Comparison of ENCODE assay signal across 14 cellular contexts in genomic region chr11:19326499-19326898, GRCh38.
DNase-seq lines count a peak whose midpoint lies in the region; ATAC-seq and TF ChIP-seq lines count a peak whose summit lies in the region.
"Had no signal": no experiment of that assay in that cellular context is flagged by ENCODE, and none has a peak within 500 bp of the region (broad histone marks: within the 10 kb centered on the region; RNA-seq: fewer than 3 reads in every experiment).

No MANE protein-coding gene starts in this region.

- no peak overlapping the region for H3K4me3 Mint-ChIP-seq in activated CD4-positive, alpha-beta T cell treated with anti-CD3 and anti-CD28 coated beads, Interleukin-2, amount 10 ng/mL, durations not matched to agents 7 days and 5 days
- H3K4me3 Mint-ChIP-seq: activated naive CD4-positive, alpha-beta T cell treated with anti-CD3 and anti-CD28 coated beads, Interleukin-2, amount 50 U/mL, for 24 hours had no signal

- H3K4me1 ChIP-seq in mammary epithelial cell (ENCODE audit: insufficient read depth, low read length) (no peaks in the 10 kb centered on the region), mesenchymal stem cell (ENCODE audit: control insufficient read depth, insufficient read depth, low read depth, low read length) (no peaks in the 10 kb centered on the region)
- H3K4me1 ChIP-seq: left lung, vagina had no signal

- H3K27ac ChIP-seq in mammary epithelial cell (ENCODE audit: insufficient read depth, low read depth, low read length) (no peak overlapping the region), mesenchymal stem cell (ENCODE audit: low read length, poor library complexity, severe bottlenecking) (no peak overlapping the region)
- H3K27ac ChIP-seq: left lung, vagina had no signal

- peaks cover 31% of the 10 kb centered on the region for H3K27me3 Mint-ChIP-seq in activated CD4-positive, alpha-beta T cell treated with anti-CD3 and anti-CD28 coated beads, Interleukin-2, amount 10 ng/mL, durations not matched to agents 7 days and 5 days

- no peak overlapping the region for H3K4me3 ChIP-seq in mammary epithelial cell (replicated peaks in 1 of 3; ENCODE audit: insufficient read depth in 1 of 3, low read depth in 2 of 3, low read length in 3 of 3)
- no peak overlapping the region for H3K4me3 ChIP-seq in mesenchymal stem cell (ENCODE audit: insufficient read depth in 1 of 2, low read depth in 1 of 2, low read length in 2 of 2)
- H3K4me3 ChIP-seq: left lung, vagina had no signal

- H4K8ac ChIP-seq in mesenchymal stem cell (ENCODE audit: low read length) = no peak overlapping the region

- dilution Hi-C loops in mammary epithelial cell (cut with HindIII; ENCODE audit: low sequenced_read_pairs) = no loop called here

- H3K9ac ChIP-seq in mammary epithelial cell (ENCODE audit: insufficient read depth, low read length) (no peak overlapping the region), mesenchymal stem cell (ENCODE audit: low read length) (no peak overlapping the region)

- no peak overlapping the region for H2BK5ac ChIP-seq in mesenchymal stem cell (ENCODE audit: low read depth, low read length, poor library complexity, severe bottlenecking)

- peaks cover 8% of the 10 kb centered on the region for H3K27me3 ChIP-seq in mammary epithelial cell (ENCODE audit: insufficient read depth, low read length)
- peaks cover 11 to 41% of the 10 kb centered on the region in 2 experiments for H3K27me3 ChIP-seq in mesenchymal stem cell (ENCODE audit: control insufficient read depth in 1 of 2, insufficient read depth in 1 of 2, low read length in 2 of 2)
- H3K27me3 ChIP-seq: left lung, vagina had no signal

- 45% methylated on average over 1 of the region's 1 CpG for WGBS in mammary epithelial cell (ENCODE audit: low coverage, missing lambda C conversion rate)
- no CpG with 5 or more reads among the region's 1 CpG for WGBS in mesenchymal stem cell

- no peak overlapping the region for H3K4ac ChIP-seq in mesenchymal stem cell (ENCODE audit: low read depth in 1 of 2, low read length in 2 of 2)

- in situ Hi-C loops in mammary epithelial cell (cut with MboI; ENCODE audit: low sequenced_read_pairs in 2 of 2) = loop anchor here in 1 of 2 donors (25.0 kb wide), 1 partner anchor 411 kb away; no protein-coding TSS in a partner anchor

- intact Hi-C loops in mammary epithelial cell (cut with micrococcal nuclease) = loop anchor here (1.0 kb wide), 1 partner anchor 227 kb away; no protein-coding TSS in a partner anchor

- no peak overlapping the region for H2BK120ac ChIP-seq in mesenchymal stem cell (ENCODE audit: low read depth, low read length)

- H3K18ac ChIP-seq in mesenchymal stem cell (ENCODE audit: low read depth in 1 of 2, low read length in 2 of 2) = no peak overlapping the region

- TF ChIP-seq CTCF in LNCAP (IDR thresholded peaks at IDR 0.05) = peak; percentile 34; the same call in 1 of the 2 replicates
- peak; percentile 14 to 36 for TF ChIP-seq CTCF in mammary epithelial cell (conservative IDR thresholded peaks at IDR 0.05 in 1 of 2, IDR thresholded peaks at IDR 0.05 in 1 of 2; ENCODE audit: extremely low read depth in 1 of 2, insufficient read depth in 1 of 2, low read depth in 1 of 2, low read length in 2 of 2)

- no TSS peak for BruUV-seq in mammary epithelial cell (replicated peaks; lab: Mats Ljungman, UMichigan)

- no peak for ATAC-seq in HG03175 (IDR thresholded peaks at IDR 0.05; ENCODE audit: unreplicated experiment)
- ATAC-seq in HG03439 (IDR thresholded peaks at IDR 0.05; ENCODE audit: unreplicated experiment) = no peak
- ATAC-seq: left lung had no signal

- POLR2A ChIA-PET in activated CD4-positive, alpha-beta T cell treated with anti-CD3 and anti-CD28 coated beads, Interleukin-2, amount 10 ng/mL, durations not matched to agents 7 days and 5 days (lab: Charles Lee) = no interaction called here

- H3K79me2 ChIP-seq in mammary epithelial cell (ENCODE audit: insufficient read depth, low read length) = no peaks in the 10 kb centered on the region

- H2BK15ac ChIP-seq in mesenchymal stem cell (ENCODE audit: low read depth, poor library complexity, severe bottlenecking) = no peak overlapping the region

- H3K9me3 Mint-ChIP-seq in activated CD4-positive, alpha-beta T cell treated with anti-CD3 and anti-CD28 coated beads, Interleukin-2, amount 10 ng/mL, durations not matched to agents 7 days and 5 days = no peaks in the 10 kb centered on the region

- H2AFZ ChIP-seq in mammary epithelial cell (ENCODE audit: low read depth, low read length) = no peak overlapping the region
- H2AFZ ChIP-seq in mesenchymal stem cell (ENCODE audit: low read depth, low read length) = no peak overlapping the region

- no peaks in the 10 kb centered on the region for H3K36me3 Mint-ChIP-seq in activated CD4-positive, alpha-beta T cell treated with anti-CD3 and anti-CD28 coated beads, Interleukin-2, amount 10 ng/mL, durations not matched to agents 7 days and 5 days (ENCODE audit: low read depth)
- H3K36me3 Mint-ChIP-seq: activated naive CD4-positive, alpha-beta T cell treated with anti-CD3 and anti-CD28 coated beads, Interleukin-2, amount 50 U/mL, for 24 hours had no signal

- H3K9me3 ChIP-seq in mammary epithelial cell (replicated peaks; ENCODE audit: insufficient read depth, low read length) (no peaks in the 10 kb centered on the region), mesenchymal stem cell (ENCODE audit: control insufficient read depth, low read length) (no peaks in the 10 kb centered on the region)
- H3K9me3 ChIP-seq: left lung, vagina had no signal

- H3K36me3 ChIP-seq in mammary epithelial cell (ENCODE audit: insufficient read depth, low read length) (no peaks in the 10 kb centered on the region), mesenchymal stem cell (ENCODE audit: control insufficient read depth in 1 of 2, insufficient read depth in 2 of 2, low read depth in 1 of 2, low read length in 2 of 2) (no peaks in the 10 kb centered on the region)
- H3K36me3 ChIP-seq: left lung, vagina had no signal

- H3K27ac Mint-ChIP-seq in activated CD4-positive, alpha-beta T cell treated with anti-CD3 and anti-CD28 coated beads, Interleukin-2, amount 10 ng/mL, durations not matched to agents 7 days and 5 days = no peak overlapping the region
- H3K27ac Mint-ChIP-seq: activated naive CD4-positive, alpha-beta T cell treated with anti-CD3 and anti-CD28 coated beads, Interleukin-2, amount 50 U/mL, for 24 hours had no signal

- H3K4me2 ChIP-seq in mammary epithelial cell (ENCODE audit: insufficient read depth, low read depth, low read length) = no peak overlapping the region
- H3K4me2 ChIP-seq in mesenchymal stem cell (ENCODE audit: low read length, poor library complexity, severe bottlenecking) = no peak overlapping the region

- CTCF ChIA-PET in mammary epithelial cell (lab: Charles Lee; ENCODE audit: low non-redundant PET) = interaction anchor here (0.6 to 1.0 kb wide), 7 partner anchors 67 to 456 kb away, joined by 3 to 10 read pairs (median 5); no protein-coding TSS in a partner anchor
- CTCF ChIA-PET in activated CD4-positive, alpha-beta T cell treated with anti-CD3 and anti-CD28 coated beads, Interleukin-2, amount 10 ng/mL, durations not matched to agents 7 days and 5 days (lab: Charles Lee) = no interaction called here

- H2BK12ac ChIP-seq in mesenchymal stem cell (ENCODE audit: low read length in 2 of 2) = no peak overlapping the region

- no peaks in the 10 kb centered on the region for H4K20me1 ChIP-seq in mammary epithelial cell (ENCODE audit: insufficient read depth, low read length)

- H3K23ac ChIP-seq in mesenchymal stem cell (ENCODE audit: low read length in 2 of 2) = no peak overlapping the region

- no peaks in the 10 kb centered on the region for H3K79me1 ChIP-seq in mesenchymal stem cell (replicated peaks; ENCODE audit: low read length, poor library complexity, severe bottlenecking)

- H3K4me1 Mint-ChIP-seq in activated CD4-positive, alpha-beta T cell treated with anti-CD3 and anti-CD28 coated beads, Interleukin-2, amount 10 ng/mL, durations not matched to agents 7 days and 5 days = no peaks in the 10 kb centered on the region
- H3K4me1 Mint-ChIP-seq: activated naive CD4-positive, alpha-beta T cell treated with anti-CD3 and anti-CD28 coated beads, Interleukin-2, amount 50 U/mL, for 24 hours had no signal

- no peak overlapping the region for H2AK5ac ChIP-seq in mesenchymal stem cell (ENCODE audit: low read length, severe bottlenecking)

- no peak overlapping the region for H4K91ac ChIP-seq in mesenchymal stem cell (ENCODE audit: low read length)

- H3K14ac ChIP-seq in mesenchymal stem cell (ENCODE audit: low read length in 2 of 2) = peak overlapping the region in 1 of 2 experiments; percentile 11

- peak; percentile 5 for DNase-seq in DMS 273 treated with DMSO at 0.1 percent for 48 hours (lab: John Stamatoyannopoulos, UW)
- no peak for DNase-seq in mammary epithelial cell
- peak; percentile 16 for DNase-seq in mesenchymal stem cell
- DNase-seq in NCI-H774 (lab: John Stamatoyannopoulos, UW) = no peak
- no peak for DNase-seq in activated CD4-positive, alpha-beta T cell treated with anti-CD3 and anti-CD28 coated beads, Interleukin-2, amount 10 ng/mL, durations not matched to agents 7 days and 5 days
- DNase-seq: activated CD4-positive, alpha-beta T cell treated with anti-CD3 and anti-CD28 coated beads for 4 hours; left lung; NCI-H1436 treated with DMSO at 0.1 percent for 48 hours; SHP77 treated with DMSO at 0.1 percent for 48 hours had no signal

Comparison
In these comparisons a context has a peak if more than half of its experiments do, and no peak if none do; other contexts are left out.
1. DNase-seq: peak in DMS 273 treated with DMSO at 0.1 percent for 48 hours (single experiment) and mesenchymal stem cell (single experiment); none in mammary epithelial cell (single experiment), NCI-H774 (single experiment) and activated CD4-positive, alpha-beta T cell treated with anti-CD3 and anti-CD28 coated beads, Interleukin-2, amount 10 ng/mL, durations not matched to agents 7 days and 5 days (single experiment).